18 cellular contexts compared by ENCODE assay signal in genomic region chr12:19053999-19054398, GRCh38.
DNase-seq lines count a peak whose midpoint lies in the region; ATAC-seq, FAIRE-seq and TF ChIP-seq lines count a peak whose summit lies in the region.
"Had no signal": no experiment of that assay in that cellular context is flagged by ENCODE, and none has a peak within 500 bp of the region (broad histone marks: within the 10 kb centered on the region; RNA-seq: fewer than 3 reads in every experiment).

No MANE protein-coding gene starts in this region.

- no peaks in the 10 kb centered on the region for H3K9me1 ChIP-seq in IMR-90 (ENCODE audit: insufficient read depth, low read length)

- H2BK20ac ChIP-seq in IMR-90 (ENCODE audit: low read depth, low read length) (no peak overlapping the region), H1 (ENCODE audit: low read length) (no peak overlapping the region)

- H2BK120ac ChIP-seq in IMR-90 (ENCODE audit: low read depth, low read length): no peak overlapping the region
- peak overlapping the region; percentile 90 for H2BK120ac ChIP-seq in H1 (replicated peaks; ENCODE audit: low read depth, low read length)

- H3K9ac ChIP-seq in IMR-90 (ENCODE audit: low read depth, low read length): no peak overlapping the region
- H3K9ac ChIP-seq in H1 (replicated peaks in 1 of 4; ENCODE audit: extremely low read depth in 1 of 4, low read depth in 3 of 4, low read length in 3 of 4): no peak overlapping the region

- dilution Hi-C loops in IMR-90 (cut with HindIII; ENCODE audit: low sequenced_read_pairs, unreplicated experiment): no loop called here

- H2BK15ac ChIP-seq in IMR-90 (ENCODE audit: low read depth, low read length) (no peak overlapping the region), H1 (ENCODE audit: low read length) (no peak overlapping the region)

- H3K23me2 ChIP-seq in H1 (ENCODE audit: low read depth, low read length): no peaks in the 10 kb centered on the region; the same call in 1 of the 2 replicates

- H2AK5ac ChIP-seq in IMR-90 (ENCODE audit: low read depth, low read length) (no peak overlapping the region), H1 (ENCODE audit: low read depth, low read length) (no peak overlapping the region)

- H4K20me1 ChIP-seq in IMR-90 (ENCODE audit: insufficient read depth, low read length) (no peaks in the 10 kb centered on the region), H1 (replicated peaks in 1 of 2; ENCODE audit: control insufficient read depth in 1 of 2, insufficient read depth in 2 of 2, low read length in 2 of 2) (no peaks in the 10 kb centered on the region)

- POLR2A ChIA-PET in A549 (lab: Yijun Ruan, JAX): no interaction called here
- POLR2A ChIA-PET in IMR-90 (lab: Charles Lee; ENCODE audit: unreplicated experiment): no interaction called here
- POLR2A ChIA-PET in H1 (lab: Charles Lee; ENCODE audit: partially characterized antibody): no interaction called here

- H3K4me3 ChIP-seq in A549 (no peak overlapping the region), IMR-90 (ENCODE audit: insufficient read depth, low read depth, low read length) (no peak overlapping the region), H1 (ENCODE audit: extremely low read depth in 1 of 4, insufficient read depth in 2 of 4, low read depth in 3 of 4, low read length in 4 of 4) (no peak overlapping the region), aorta (ENCODE audit: low read length in 2 of 2) (no peak overlapping the region)
- H3K4me3 ChIP-seq: GM12878 had no signal

- H3K79me2 ChIP-seq in H1 (ENCODE audit: control insufficient read depth in 1 of 2, insufficient read depth in 2 of 2, low read length in 2 of 2): no peaks in the 10 kb centered on the region

- no peaks in the 10 kb centered on the region for H3K79me1 ChIP-seq in IMR-90 (ENCODE audit: low read depth in 1 of 2, low read length in 2 of 2)
- H3K79me1 ChIP-seq in H1 (ENCODE audit: low read depth, low read length): no peaks in the 10 kb centered on the region

- FAIRE-seq in A549 (lab: Jason Lieb, UNC) (no peak), H1 (lab: Jason Lieb, UNC) (peak; percentile 48)
- FAIRE-seq: G401.6, GM12878, GM19239 had no signal

- CTCF ChIA-PET in A549 (lab: Yijun Ruan, JAX) (no interaction called here), IMR-90 (lab: Yijun Ruan, JAX) (no interaction called here), H1 (lab: Charles Lee; ENCODE audit: partially characterized antibody) (interaction anchor here (0.7 to 0.9 kb wide), 3 partner anchors 78 to 246 kb away, joined by 3 to 4 read pairs (median 3); no protein-coding TSS in a partner anchor)

- H3K36me3 ChIP-seq in IMR-90 (ENCODE audit: control insufficient read depth, insufficient read depth, low read length) (no peaks in the 10 kb centered on the region), H1 (ENCODE audit: control insufficient read depth in 2 of 4, insufficient read depth in 4 of 4, low read length in 3 of 4) (no peaks in the 10 kb centered on the region), aorta (ENCODE audit: control insufficient read depth in 1 of 2, insufficient read depth in 2 of 2, low read length in 1 of 2) (no peaks in the 10 kb centered on the region)

- TF ChIP-seq RAD21 in A549 (conservative IDR thresholded peaks at IDR 0.05 in 1 of 2, IDR thresholded peaks at IDR 0.05 in 1 of 2) (no peak), IMR-90 (IDR thresholded peaks at IDR 0.05; ENCODE audit: low read length) (no peak), H1 (IDR thresholded peaks at IDR 0.05 in 1 of 2, conservative IDR thresholded peaks at IDR 0.05 in 1 of 2; ENCODE audit: low read depth in 2 of 2, low read length in 2 of 2) (no peak)

- TF ChIP-seq CTCF in A549 (IDR thresholded peaks at IDR 0.05) (no peak), IMR-90 (conservative IDR thresholded peaks at IDR 0.05; ENCODE audit: low read depth, low read length) (no peak), H1 (IDR thresholded peaks at IDR 0.05; ENCODE audit: control extremely low read depth in 1 of 3, insufficient read depth in 1 of 3, low read depth in 1 of 3, low read length in 3 of 3) (no peak)

- H3K18ac ChIP-seq in IMR-90 (ENCODE audit: low read depth, low read length) (no peak overlapping the region), H1 (ENCODE audit: extremely low read depth, low read length) (no peak overlapping the region)

- DNase-seq in A549 (ENCODE audit: low read depth in 1 of 2, low spot score in 1 of 2) (no peak), IMR-90 (no peak), H1 (ENCODE audit: low read depth in 1 of 2, low spot score in 2 of 2) (no peak), iPS-NIHi11 (ENCODE audit: low spot score) (no peak), aorta (no peak), GDM1 (lab: John Stamatoyannopoulos, UW) (no peak)
- DNase-seq: 8988T; C1 segment of cervical spinal cord; Caco-2; CD4-positive, alpha-beta memory T cell; DMS153; DND-41; GOT3; H7; HCEC 1CT had no signal

- no peak overlapping the region for H3K27ac ChIP-seq in A549
- H3K27ac ChIP-seq in IMR-90 (ENCODE audit: insufficient read depth, low read length): no peak overlapping the region
- no peak overlapping the region for H3K27ac ChIP-seq in H1 (ENCODE audit: low read depth, low read length)
- H3K27ac ChIP-seq in aorta (ENCODE audit: low read depth in 1 of 2, low read length in 2 of 2): no peak overlapping the region

- H4K91ac ChIP-seq in IMR-90 (ENCODE audit: insufficient read depth, low read depth, low read length) (no peak overlapping the region), H1 (replicated peaks; ENCODE audit: insufficient read length, low read length) (no peak overlapping the region)

- TF ChIP-seq EP300 in A549 (IDR thresholded peaks at IDR 0.05): no peak
- no peak for TF ChIP-seq EP300 in H1 (IDR thresholded peaks at IDR 0.05; ENCODE audit: borderline replicate concordance in 1 of 2, low read depth in 2 of 2, low read length in 2 of 2)

- no peaks in the 10 kb centered on the region for H3K4me1 ChIP-seq in A549
- peaks cover 2% of the 10 kb centered on the region; the same call in 1 of the 2 replicates for H3K4me1 ChIP-seq in IMR-90 (ENCODE audit: control insufficient read depth, insufficient read depth, low read length)
- peaks cover 0 to 3% (median 0%) of the 10 kb centered on the region in 4 experiments; a peak in 2 of 7 replicates for H3K4me1 ChIP-seq in H1 (replicated peaks in 1 of 4; ENCODE audit: control insufficient read depth in 3 of 4, insufficient read depth in 4 of 4, low read length in 3 of 4)
- H3K4me1 ChIP-seq in aorta (ENCODE audit: control insufficient read depth in 1 of 2, insufficient read depth in 2 of 2, low read length in 2 of 2): no peaks in the 10 kb centered on the region
- H3K4me1 ChIP-seq: Caco-2 had no signal

- intact Hi-C loops in IMR-90 (cut with micrococcal nuclease): loop anchor here (5.0 kb wide), 1 partner anchor 127 kb away; no protein-coding TSS in a partner anchor
- intact Hi-C loops in aorta (cut with DNase I): no loop called here

- 58% methylated on average over 1 of the region's 1 CpG for WGBS in A549 (ENCODE audit: missing lambda C conversion rate)
- WGBS in IMR-90 (ENCODE audit: extremely low coverage in 2 of 2, insufficient read length in 1 of 2), 2 experiments: no CpG with 5 or more reads among the region's 1 CpG
- 75% methylated on average over 1 of the region's 1 CpG; no CpG with 5 or more reads in 1 of the 2 experiments for WGBS in H1 (ENCODE audit: extremely low coverage in 1 of 2, insufficient coverage in 1 of 2, insufficient read length in 1 of 2, insufficient replicate concordance in 2 of 2, low coverage in 1 of 2, low lambda C conversion rate in 2 of 2, missing lambda C conversion rate in 1 of 2), 2 experiments
- 87 to 89% methylated on average over 1 of the region's 1 CpG for WGBS in aorta, 2 donors

- no peak overlapping the region for H4K5ac ChIP-seq in IMR-90 (ENCODE audit: low read depth, low read length)
- no peak overlapping the region for H4K5ac ChIP-seq in H1 (ENCODE audit: insufficient read length, low read depth, low read length)

- H2AFZ ChIP-seq in IMR-90 (replicated peaks; ENCODE audit: low read length, poor library complexity): no peak overlapping the region
- H2AFZ ChIP-seq in H1 (ENCODE audit: low read length): no peak overlapping the region

- H4K8ac ChIP-seq in IMR-90 (ENCODE audit: low read depth in 2 of 2, low read length in 2 of 2) (no peak overlapping the region), H1 (ENCODE audit: extremely low read depth, insufficient read depth, low read length) (no peak overlapping the region)

- H3K23ac ChIP-seq in IMR-90 (ENCODE audit: low read depth, low read length) (no peak overlapping the region), H1 (ENCODE audit: insufficient read length) (no peak overlapping the region)

- in situ Hi-C loops in IMR-90 (cut with MboI; ENCODE audit: low sequenced_read_pairs): no loop called here

- no peak overlapping the region for H2BK5ac ChIP-seq in IMR-90 (ENCODE audit: low read depth, low read length, poor library complexity, severe bottlenecking)
- no peak overlapping the region for H2BK5ac ChIP-seq in H1 (ENCODE audit: low read depth, low read length)

- H2AK9ac ChIP-seq in IMR-90 (replicated peaks; ENCODE audit: low read depth, low read length, poor library complexity): no peak overlapping the region

- no peak for ATAC-seq in A549
- no peak for ATAC-seq in IMR-90 (ENCODE audit: low read depth)
- no peak for ATAC-seq in aorta (ENCODE audit: low FRiP score)
- ATAC-seq: GM12878 had no signal

- H3K27me3 ChIP-seq in IMR-90 (ENCODE audit: control insufficient read depth, insufficient read depth, low read length) (no peaks in the 10 kb centered on the region), H1 (replicated peaks in 1 of 4; ENCODE audit: control insufficient read depth in 3 of 4, extremely low read depth in 1 of 4, insufficient read depth in 3 of 4, low read length in 3 of 4) (no peaks in the 10 kb centered on the region), aorta (ENCODE audit: control insufficient read depth in 1 of 2, insufficient read depth in 2 of 2, low read length in 1 of 2) (no peaks in the 10 kb centered on the region)

- H3K56ac ChIP-seq in IMR-90 (ENCODE audit: extremely low read depth, insufficient read depth, low read length) (no peak overlapping the region), H1 (replicated peaks; ENCODE audit: insufficient read length, low read depth, low read length) (no peak overlapping the region)

- no peak overlapping the region for H3K4ac ChIP-seq in IMR-90 (ENCODE audit: low read depth, low read length)
- H3K4ac ChIP-seq in H1 (replicated peaks; ENCODE audit: insufficient read length, low read depth, low read length): no peak overlapping the region

- H3K9me3 ChIP-seq in A549 (no peaks in the 10 kb centered on the region), IMR-90 (ENCODE audit: control insufficient read depth, insufficient read depth, low read length) (no peaks in the 10 kb centered on the region), H1 (ENCODE audit: insufficient read depth in 2 of 2, low read depth in 1 of 2, low read length in 1 of 2) (no peaks in the 10 kb centered on the region), aorta (ENCODE audit: control insufficient read depth, low read length) (no peaks in the 10 kb centered on the region)
- H3K9me3 ChIP-seq: Caco-2 had no signal

- H3K14ac ChIP-seq in IMR-90 (replicated peaks; ENCODE audit: low read depth, low read length) (no peak overlapping the region), H1 (ENCODE audit: insufficient read length) (no peak overlapping the region)

- BruUV-seq in IMR-90 (replicated peaks; lab: Mats Ljungman, UMichigan): no TSS peak

- H3K4me2 ChIP-seq in A549 (no peak overlapping the region), IMR-90 (ENCODE audit: low read depth, low read length) (no peak overlapping the region), H1 (ENCODE audit: insufficient read depth in 1 of 2, low read depth in 2 of 2, low read length in 2 of 2) (no peak overlapping the region)

- TF ChIP-seq POLR2A in A549 (IDR thresholded peaks at IDR 0.05; ENCODE audit: low read length): no peak
- TF ChIP-seq POLR2A in IMR-90 (IDR thresholded peaks at IDR 0.05; ENCODE audit: low read depth, low read length): no peak
- TF ChIP-seq POLR2A in H1 (IDR thresholded peaks at IDR 0.05; ENCODE audit: control extremely low read depth in 1 of 2, low read depth in 2 of 2, low read length in 2 of 2): no peak

- H2BK12ac ChIP-seq in H1 (ENCODE audit: low read depth, low read length): no peak overlapping the region

Comparison
In these comparisons a context has a peak if more than half of its experiments do, and no peak if none do; other contexts are left out.
1. Of the 18 proteins assayed by ChIP-seq in both H1 and A549: peak only in H1: none; only in A549: MAFK; in both: none; in neither: 17.